In genomic region chr15:68017221-68017620, GRCh38 we compare ENCODE assay signal across 13 cellular contexts.
"Had no signal": no experiment of that assay in that cellular context is flagged by ENCODE, and none has a peak within 500 bp of the region (broad histone marks: within the 10 kb centered on the region; RNA-seq: fewer than 3 reads in every experiment).

No MANE protein-coding gene starts in this region.

- H3K27ac ChIP-seq: tibial nerve had no signal

- H3K4me3 ChIP-seq: tibial nerve had no signal

- FAIRE-seq: colon, endometrium had no signal

- H3K9me3 Mint-ChIP-seq: activated T-helper 2 cell treated with anti-CD3 and anti-CD28 coated beads, Interferon-gamma antibody, Interleukin-2, Interleukin-4, amounts not matched to agents 10 μg/mL and 5 μg/mL and 100 μg/mL, durations not matched to agents 14 hours and 24 hours and 36 hours had no signal

- DNase-seq: activated CD4-positive, alpha-beta T cell treated with anti-CD3 and anti-CD28 coated beads, Interleukin-2, amount 50 U/mL, for 1 hour; activated naive CD4-positive, alpha-beta T cell treated with anti-CD3 and anti-CD28 coated beads, Interleukin-2, amount 50 U/mL, for 16 hours; hypothalamus; midbrain; stimulated activated CD4-positive, alpha-beta T cell treated with anti-CD3 and anti-CD28 coated beads, Interleukin-15, amount 100 ng/mL, for 24 hours; stimulated activated CD4-positive, alpha-beta T cell treated with anti-CD3 and anti-CD28 coated beads, Interleukin-4, amount 100 ng/mL, for 1 hour; stimulated activated naive CD4-positive, alpha-beta T cell; T-helper 9 cell had no signal

- H3K27me3 ChIP-seq: tibial nerve had no signal

- H3K36me3 ChIP-seq: tibial nerve had no signal

- H3K27ac Mint-ChIP-seq: activated T-helper 2 cell treated with anti-CD3 and anti-CD28 coated beads, Interferon-gamma antibody, Interleukin-2, Interleukin-4, amounts not matched to agents 10 μg/mL and 5 μg/mL and 100 μg/mL, durations not matched to agents 14 hours and 24 hours and 36 hours had no signal

- ATAC-seq: esophagus mucosa had no signal

- H3K4me1 ChIP-seq: tibial nerve had no signal

- H3K9me3 ChIP-seq: tibial nerve had no signal
